Comparison of ENCODE assay signal across 1 cellular context in genomic region chr1:162612606-162613400, GRCh38.
TF ChIP-seq lines count a peak whose summit lies in the region.

No MANE protein-coding gene starts in this region.

TF ChIP-seq in HCT116, 20 proteins besides CTCF, POLR2A, EP300 and RAD21 (continued from another document):
- no peak for TF ChIP-seq JUND (IDR thresholded peaks at IDR 0.05)
- no peak for TF ChIP-seq ELF1 (IDR thresholded peaks at IDR 0.05; ENCODE audit: borderline replicate concordance, low read depth)
- TF ChIP-seq MAX (IDR thresholded peaks at IDR 0.05), result no peak
- no peak for TF ChIP-seq CBX3 (IDR thresholded peaks at IDR 0.05; ENCODE audit: low read depth)
- TF ChIP-seq SIN3A (IDR thresholded peaks at IDR 0.05; ENCODE audit: low read depth), result no peak
- no peak for TF ChIP-seq POLR2AphosphoS5 (IDR thresholded peaks at IDR 0.05; ENCODE audit: low read depth, low read length)
- no peak for TF ChIP-seq TCF7L2 (IDR thresholded peaks at IDR 0.05; ENCODE audit: borderline replicate concordance, extremely low read depth, insufficient read depth, insufficient read length)
TF ChIP-seq in HCT116: peak in this region for 0.
